In the genomic region with DNA sequence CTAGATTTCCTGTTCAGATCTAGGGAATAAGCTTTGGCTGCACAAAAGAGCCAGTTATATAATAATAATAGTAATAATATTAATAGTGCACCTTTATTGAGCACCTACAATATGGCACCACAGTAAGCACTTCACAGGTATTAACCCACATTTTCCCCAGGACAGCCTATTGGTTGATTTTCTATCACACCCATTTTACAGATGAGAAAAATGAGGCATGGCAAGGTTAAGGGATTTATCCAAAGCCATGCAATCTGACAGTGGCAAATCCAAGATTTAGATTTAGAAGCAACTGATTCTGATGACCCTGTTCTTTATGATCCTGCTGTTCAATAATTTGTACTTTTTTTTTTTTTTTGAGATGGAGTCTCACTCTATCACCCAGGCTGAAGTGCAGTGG, we compare ENCODE assay signal across 11 cellular contexts.
"Had no signal": no experiment of that assay in that cellular context is flagged by ENCODE, and none has a peak within 500 bp of the region (broad histone marks: within the 10 kb centered on the region; RNA-seq: fewer than 3 reads in every experiment).

No MANE protein-coding gene starts in this region.

- H3K27ac ChIP-seq: GM23248 had no signal

- H3K9ac ChIP-seq: GM23248 had no signal

- H2AFZ ChIP-seq: GM23248 had no signal

- H3K4me2 ChIP-seq: GM23338 had no signal

- ATAC-seq: GM23338, HCT116 had no signal

- H3K9me3 ChIP-seq: HAP-1 had no signal

- H3K36me3 ChIP-seq: HAP-1 had no signal

- FAIRE-seq: H1, H54 had no signal

- H3K4me3 ChIP-seq: GM23248, GM23338, HAP-1 had no signal

- DNase-seq: GM23248, GOT3, H7, H9, HCEC 1CT, HFFc6 had no signal

- H3K4me1 ChIP-seq: HAP-1 had no signal
